In the genomic region with DNA sequence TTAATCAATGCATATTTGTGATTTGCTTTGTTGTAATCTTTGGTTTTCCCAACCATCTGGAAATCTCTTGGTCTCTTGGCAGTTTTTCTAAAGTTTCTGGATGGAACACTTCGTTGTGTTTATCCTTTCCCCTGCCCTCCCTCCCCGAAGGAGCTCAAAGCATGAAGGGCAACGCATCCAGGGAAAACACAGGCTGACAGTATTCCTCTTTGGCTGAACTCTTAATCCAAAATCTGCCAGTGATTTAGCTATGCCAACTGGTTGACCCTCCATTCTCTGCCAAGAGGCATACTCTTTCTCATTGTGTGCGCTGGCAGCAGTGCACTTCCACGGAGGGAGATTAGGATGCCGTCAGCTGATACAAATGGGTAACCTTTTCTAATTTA, we compare ENCODE assay signal across 18 cellular contexts. TPM values are rescaled to one million over a fixed set of nuclear protein-coding genes. Genes with fewer than 3 reads are reported as not detected.
DNase-seq lines count a peak whose midpoint lies in the region; ATAC-seq, FAIRE-seq and TF ChIP-seq lines count a peak whose summit lies in the region.
"Had no signal": no experiment of that assay in that cellular context is flagged by ENCODE, and none has a peak within 500 bp of the region (broad histone marks: within the 10 kb centered on the region; RNA-seq: fewer than 3 reads in every experiment).

No MANE protein-coding gene starts in this region.

- H3K27ac Mint-ChIP-seq in T-helper 17 cell, result no peak overlapping the region
- no peak overlapping the region for H3K27ac Mint-ChIP-seq in activated T-cell treated with anti-CD3 and anti-CD28 coated beads, Interleukin-2, amount 50 U/mL, for 24 hours
- no peak overlapping the region for H3K27ac Mint-ChIP-seq in natural killer cell

- TF ChIP-seq POLR2A in heart left ventricle (IDR thresholded peaks at IDR 0.05), result no peak

- H3K4me3 ChIP-seq in heart left ventricle, result no peak overlapping the region
- H3K4me3 ChIP-seq: HAP-1, Peyer's patch had no signal

- no peak for DNase-seq in heart left ventricle
- no peak for DNase-seq in cardiac septum (ENCODE audit: low spot score)
- DNase-seq in frontal cortex (ENCODE audit: low spot score in 2 of 2), result peak; percentile 36 to 58
- peak; percentile 78 for DNase-seq in midbrain (lab: John Stamatoyannopoulos, UW)
- no peak for DNase-seq in T-helper 17 cell
- DNase-seq in activated T-cell treated with anti-CD3 and anti-CD28 coated beads, Interleukin-2, amount 50 U/mL, for 24 hours, result no peak
- no peak for DNase-seq in natural killer cell
- DNase-seq: COR-L47, DMS153, Kasumi-1, NCI-H1436, NCI-H2029 treated with DMSO at 0.1 percent for 48 hours, NCI-H510A treated with DMSO at 0.1 percent for 48 hours, Peyer's patch had no signal

- H3K36me3 ChIP-seq in heart left ventricle, result peaks cover 0 to 60% (median 38%) of the 10 kb centered on the region in 9 donors

- no peaks in the 10 kb centered on the region for H3K27me3 ChIP-seq in heart left ventricle
- H3K27me3 ChIP-seq: Peyer's patch had no signal

- H3K9me3 Mint-ChIP-seq in activated T-cell treated with anti-CD3 and anti-CD28 coated beads, Interleukin-2, amount 50 U/mL, for 24 hours, result no peaks in the 10 kb centered on the region
- no peaks in the 10 kb centered on the region for H3K9me3 Mint-ChIP-seq in natural killer cell
- H3K9me3 Mint-ChIP-seq: CD14-positive monocyte had no signal

- no peaks in the 10 kb centered on the region for H3K9me3 ChIP-seq in heart left ventricle
- H3K9me3 ChIP-seq in T-helper 17 cell (ENCODE audit: control insufficient read depth, low read length, poor library complexity, severe bottlenecking), result no peaks in the 10 kb centered on the region
- H3K9me3 ChIP-seq: HAP-1, Peyer's patch had no signal

- H3K4me3 Mint-ChIP-seq in T-helper 17 cell (no peak overlapping the region), natural killer cell (no peak overlapping the region)
- no peak overlapping the region for H3K4me3 Mint-ChIP-seq in activated T-cell treated with anti-CD3 and anti-CD28 coated beads, Interleukin-2, amount 50 U/mL, for 24 hours
- H3K4me3 Mint-ChIP-seq: CD14-positive monocyte had no signal

- H3K27ac ChIP-seq in heart left ventricle, result no peak overlapping the region
- H3K27ac ChIP-seq: Peyer's patch had no signal

- 63 to 74% (median 67%) methylated on average over 6 of the region's 6 CpGs for WGBS in heart left ventricle, 4 donors

- H3K36me3 Mint-ChIP-seq in T-helper 17 cell (ENCODE audit: low read depth) (no peaks in the 10 kb centered on the region), natural killer cell (no peaks in the 10 kb centered on the region)
- peaks cover 49% of the 10 kb centered on the region for H3K36me3 Mint-ChIP-seq in activated T-cell treated with anti-CD3 and anti-CD28 coated beads, Interleukin-2, amount 50 U/mL, for 24 hours (ENCODE audit: low read depth)

- no peak for FAIRE-seq in frontal cortex (lab: Jason Lieb, UNC)
- FAIRE-seq: A204.1 had no signal

- intact Hi-C loops in heart left ventricle (cut with DNase I) (no loop called here), cardiac septum (cut with DNase I) (no loop called here), natural killer cell (cut with micrococcal nuclease) (no loop called here)

- H3K4me1 Mint-ChIP-seq in T-helper 17 cell (peaks cover 20% of the 10 kb centered on the region), natural killer cell (peaks cover 34 to 37% of the 10 kb centered on the region in 2 donors)
- H3K4me1 Mint-ChIP-seq in activated T-cell treated with anti-CD3 and anti-CD28 coated beads, Interleukin-2, amount 50 U/mL, for 24 hours (ENCODE audit: low read depth), result peaks cover 18% of the 10 kb centered on the region

- H3K27me3 Mint-ChIP-seq in T-helper 17 cell, result no peaks in the 10 kb centered on the region
- no peaks in the 10 kb centered on the region for H3K27me3 Mint-ChIP-seq in activated T-cell treated with anti-CD3 and anti-CD28 coated beads, Interleukin-2, amount 50 U/mL, for 24 hours
- no peaks in the 10 kb centered on the region for H3K27me3 Mint-ChIP-seq in natural killer cell (ENCODE audit: low read depth in 2 of 2)

- ATAC-seq in heart left ventricle, result peak; percentile 48 to 78 (median 68)
- no peak for ATAC-seq in T-helper 17 cell
- no peak for ATAC-seq in natural killer cell
- ATAC-seq in HG03378 (IDR thresholded peaks at IDR 0.05; ENCODE audit: unreplicated experiment), result no peak

- TF ChIP-seq CTCF in heart left ventricle (IDR thresholded peaks at IDR 0.05) (no peak), natural killer cell (IDR thresholded peaks at IDR 0.05) (no peak)

- peaks cover 0 to 24% (median 10%) of the 10 kb centered on the region in 12 donors for H3K4me1 ChIP-seq in heart left ventricle
- H3K4me1 ChIP-seq: Peyer's patch had no signal

RNA-seq across cellular contexts. Expression of gene ZBTB34, which starts 20.5 kb away (rescaled TPM):
- total RNA-seq in heart left ventricle (1 to 10 TPM; 3.7 to 8.2 (median 5.2) TPM), cardiac septum (5.7 TPM), frontal cortex (73.8 TPM), T-helper 17 cell (1 to 10 TPM; 5.0 to 8.2 TPM), natural killer cell (10 to 100 TPM in 2 of 3 donors, 1 to 10 TPM in 1; 8.9 to 13.9 (median 12.0) TPM)
- polyA plus RNA-seq in heart left ventricle, result 1 to 10 TPM; 2.2 to 3.4 TPM

RNA-seq across cellular contexts. Expression of gene RALGPS1, which starts 33.6 kb away (rescaled TPM):
- total RNA-seq in heart left ventricle (10 to 100 TPM in 8 of 9 donors, 1 to 10 TPM in 1; 9.7 to 21.8 (median 14.4) TPM), cardiac septum (21.8 TPM), frontal cortex (53.8 TPM), T-helper 17 cell (10 to 100 TPM in 1 of 2 donors, 1 to 10 TPM in 1; 9.3 to 12.6 TPM), natural killer cell (10 to 100 TPM; 11.9 to 21.2 (median 13.2) TPM)
- polyA plus RNA-seq in heart left ventricle, result 10 to 100 TPM in 1 of 2 donors, 1 to 10 TPM in 1; 8.0 to 15.8 TPM

Comparison
In these comparisons a context has a peak if more than half of its experiments do, and no peak if none do; other contexts are left out.
1. ATAC-seq: peak in heart left ventricle (4 of 4); none in T-helper 17 cell (single experiment), natural killer cell (0 of 3) and HG03378 (single experiment).
2. DNase-seq: peak in frontal cortex (2 of 2) and midbrain (single experiment); none in heart left ventricle (0 of 5), cardiac septum (single experiment), T-helper 17 cell (0 of 3), activated T-cell treated with anti-CD3 and anti-CD28 coated beads, Interleukin-2, amount 50 U/mL, for 24 hours (single experiment) and natural killer cell (single experiment).